ENCODE assay signal across 1 cellular context in the genomic region with DNA sequence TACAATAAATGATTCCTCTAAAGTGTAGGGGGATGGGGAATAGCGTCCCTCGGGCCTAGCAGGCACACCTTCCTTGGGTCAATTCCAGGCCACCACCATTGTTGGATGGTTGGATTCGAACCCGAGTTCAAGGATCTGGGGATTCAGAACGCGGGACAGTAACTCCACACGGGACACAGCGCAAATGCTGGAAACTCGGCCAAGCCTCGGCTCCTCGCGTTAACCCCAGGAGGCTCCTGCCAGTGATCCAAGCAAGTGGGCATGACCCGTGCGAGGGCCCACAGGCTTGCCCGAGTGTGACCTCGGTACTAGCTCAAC.
TF ChIP-seq lines count a peak whose summit lies in the region.

No MANE protein-coding gene starts in this region.

TF ChIP-seq in HepG2, 621 proteins besides CTCF, POLR2A, EP300 and RAD21 (continued from another document and continues in another):
- TF ChIP-seq, protein P1, sequence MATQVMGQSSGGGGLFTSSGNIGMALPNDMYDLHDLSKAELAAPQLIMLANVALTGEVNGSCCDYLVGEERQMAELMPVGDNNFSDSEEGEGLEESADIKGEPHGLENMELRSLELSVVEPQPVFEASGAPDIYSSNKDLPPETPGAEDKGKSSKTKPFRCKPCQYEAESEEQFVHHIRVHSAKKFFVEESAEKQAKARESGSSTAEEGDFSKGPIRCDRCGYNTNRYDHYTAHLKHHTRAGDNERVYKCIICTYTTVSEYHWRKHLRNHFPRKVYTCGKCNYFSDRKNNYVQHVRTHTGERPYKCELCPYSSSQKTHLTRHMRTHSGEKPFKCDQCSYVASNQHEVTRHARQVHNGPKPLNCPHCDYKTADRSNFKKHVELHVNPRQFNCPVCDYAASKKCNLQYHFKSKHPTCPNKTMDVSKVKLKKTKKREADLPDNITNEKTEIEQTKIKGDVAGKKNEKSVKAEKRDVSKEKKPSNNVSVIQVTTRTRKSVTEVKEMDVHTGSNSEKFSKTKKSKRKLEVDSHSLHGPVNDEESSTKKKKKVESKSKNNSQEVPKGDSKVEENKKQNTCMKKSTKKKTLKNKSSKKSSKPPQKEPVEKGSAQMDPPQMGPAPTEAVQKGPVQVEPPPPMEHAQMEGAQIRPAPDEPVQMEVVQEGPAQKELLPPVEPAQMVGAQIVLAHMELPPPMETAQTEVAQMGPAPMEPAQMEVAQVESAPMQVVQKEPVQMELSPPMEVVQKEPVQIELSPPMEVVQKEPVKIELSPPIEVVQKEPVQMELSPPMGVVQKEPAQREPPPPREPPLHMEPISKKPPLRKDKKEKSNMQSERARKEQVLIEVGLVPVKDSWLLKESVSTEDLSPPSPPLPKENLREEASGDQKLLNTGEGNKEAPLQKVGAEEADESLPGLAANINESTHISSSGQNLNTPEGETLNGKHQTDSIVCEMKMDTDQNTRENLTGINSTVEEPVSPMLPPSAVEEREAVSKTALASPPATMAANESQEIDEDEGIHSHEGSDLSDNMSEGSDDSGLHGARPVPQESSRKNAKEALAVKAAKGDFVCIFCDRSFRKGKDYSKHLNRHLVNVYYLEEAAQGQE (IDR thresholded peaks at IDR 0.05; ENCODE audit: borderline replicate concordance in 1 of 2, low read depth in 1 of 2, low read length in 2 of 2), result no peak
- TF ChIP-seq THAP11 (CRISPR knock-in tag; IDR thresholded peaks at IDR 0.05), result no peak
- no peak for TF ChIP-seq DR1 (CRISPR knock-in tag; IDR thresholded peaks at IDR 0.05)
- no peak for TF ChIP-seq CREB1 (IDR thresholded peaks at IDR 0.05)
- TF ChIP-seq CREB1 (CRISPR knock-in tag; IDR thresholded peaks at IDR 0.05), result no peak
- TF ChIP-seq ZNF713 (CRISPR knock-in tag; IDR thresholded peaks at IDR 0.05), result no peak
- no peak for TF ChIP-seq ZNF674 (CRISPR knock-in tag; IDR thresholded peaks at IDR 0.05; ENCODE audit: low read depth)
- TF ChIP-seq HNRNPK (IDR thresholded peaks at IDR 0.05; ENCODE audit: low read depth, low read length, poor library complexity, severe bottlenecking), result no peak
- TF ChIP-seq, protein P2, sequence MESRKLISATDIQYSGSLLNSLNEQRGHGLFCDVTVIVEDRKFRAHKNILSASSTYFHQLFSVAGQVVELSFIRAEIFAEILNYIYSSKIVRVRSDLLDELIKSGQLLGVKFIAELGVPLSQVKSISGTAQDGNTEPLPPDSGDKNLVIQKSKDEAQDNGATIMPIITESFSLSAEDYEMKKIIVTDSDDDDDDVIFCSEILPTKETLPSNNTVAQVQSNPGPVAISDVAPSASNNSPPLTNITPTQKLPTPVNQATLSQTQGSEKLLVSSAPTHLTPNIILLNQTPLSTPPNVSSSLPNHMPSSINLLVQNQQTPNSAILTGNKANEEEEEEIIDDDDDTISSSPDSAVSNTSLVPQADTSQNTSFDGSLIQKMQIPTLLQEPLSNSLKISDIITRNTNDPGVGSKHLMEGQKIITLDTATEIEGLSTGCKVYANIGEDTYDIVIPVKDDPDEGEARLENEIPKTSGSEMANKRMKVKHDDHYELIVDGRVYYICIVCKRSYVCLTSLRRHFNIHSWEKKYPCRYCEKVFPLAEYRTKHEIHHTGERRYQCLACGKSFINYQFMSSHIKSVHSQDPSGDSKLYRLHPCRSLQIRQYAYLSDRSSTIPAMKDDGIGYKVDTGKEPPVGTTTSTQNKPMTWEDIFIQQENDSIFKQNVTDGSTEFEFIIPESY (CRISPR knock-in tag; IDR thresholded peaks at IDR 0.05), result no peak
- TF ChIP-seq, protein P3, sequence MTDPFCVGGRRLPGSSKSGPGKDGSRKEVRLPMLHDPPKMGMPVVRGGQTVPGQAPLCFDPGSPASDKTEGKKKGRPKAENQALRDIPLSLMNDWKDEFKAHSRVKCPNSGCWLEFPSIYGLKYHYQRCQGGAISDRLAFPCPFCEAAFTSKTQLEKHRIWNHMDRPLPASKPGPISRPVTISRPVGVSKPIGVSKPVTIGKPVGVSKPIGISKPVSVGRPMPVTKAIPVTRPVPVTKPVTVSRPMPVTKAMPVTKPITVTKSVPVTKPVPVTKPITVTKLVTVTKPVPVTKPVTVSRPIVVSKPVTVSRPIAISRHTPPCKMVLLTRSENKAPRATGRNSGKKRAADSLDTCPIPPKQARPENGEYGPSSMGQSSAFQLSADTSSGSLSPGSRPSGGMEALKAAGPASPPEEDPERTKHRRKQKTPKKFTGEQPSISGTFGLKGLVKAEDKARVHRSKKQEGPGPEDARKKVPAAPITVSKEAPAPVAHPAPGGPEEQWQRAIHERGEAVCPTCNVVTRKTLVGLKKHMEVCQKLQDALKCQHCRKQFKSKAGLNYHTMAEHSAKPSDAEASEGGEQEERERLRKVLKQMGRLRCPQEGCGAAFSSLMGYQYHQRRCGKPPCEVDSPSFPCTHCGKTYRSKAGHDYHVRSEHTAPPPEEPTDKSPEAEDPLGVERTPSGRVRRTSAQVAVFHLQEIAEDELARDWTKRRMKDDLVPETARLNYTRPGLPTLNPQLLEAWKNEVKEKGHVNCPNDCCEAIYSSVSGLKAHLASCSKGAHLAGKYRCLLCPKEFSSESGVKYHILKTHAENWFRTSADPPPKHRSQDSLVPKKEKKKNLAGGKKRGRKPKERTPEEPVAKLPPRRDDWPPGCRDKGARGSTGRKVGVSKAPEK (CRISPR knock-in tag; IDR thresholded peaks at IDR 0.05; ENCODE audit: borderline replicate concordance), result no peak
- TF ChIP-seq HOXA3 (CRISPR knock-in tag; IDR thresholded peaks at IDR 0.05), result no peak
- no peak for TF ChIP-seq GZF1 (CRISPR knock-in tag; IDR thresholded peaks at IDR 0.05)
- TF ChIP-seq NR2C2 (CRISPR knock-in tag; IDR thresholded peaks at IDR 0.05; ENCODE audit: borderline replicate concordance), result 0 out of 2 replicates have a peak, but pooled peaks have one; percentile 0
- no peak for TF ChIP-seq ZNF780A (CRISPR knock-in tag; IDR thresholded peaks at IDR 0.05)
- TF ChIP-seq SMAD9 (CRISPR knock-in tag; IDR thresholded peaks at IDR 0.05), result no peak
- TF ChIP-seq NR2F6 (IDR thresholded peaks at IDR 0.05), result no peak
- TF ChIP-seq NR2F6 (CRISPR knock-in tag; IDR thresholded peaks at IDR 0.05), result no peak
- no peak for TF ChIP-seq ZNF10 (CRISPR knock-in tag; IDR thresholded peaks at IDR 0.05; ENCODE audit: borderline replicate concordance, low read depth)
- no peak for TF ChIP-seq BORCS8-MEF2B (CRISPR knock-in tag; IDR thresholded peaks at IDR 0.05)
- no peak for TF ChIP-seq ISX (CRISPR knock-in tag; conservative IDR thresholded peaks at IDR 0.05)
- no peak for TF ChIP-seq ZNF564 (CRISPR knock-in tag; IDR thresholded peaks at IDR 0.05)
- no peak for TF ChIP-seq ZNF335 (CRISPR knock-in tag; IDR thresholded peaks at IDR 0.05)
- TF ChIP-seq ZNF563 (CRISPR knock-in tag; IDR thresholded peaks at IDR 0.05), result 0 out of 2 replicates have a peak, but pooled peaks have one; percentile 34
- TF ChIP-seq ZNF841 (CRISPR knock-in tag; IDR thresholded peaks at IDR 0.05; ENCODE audit: borderline replicate concordance), result no peak
- TF ChIP-seq, protein P4, sequence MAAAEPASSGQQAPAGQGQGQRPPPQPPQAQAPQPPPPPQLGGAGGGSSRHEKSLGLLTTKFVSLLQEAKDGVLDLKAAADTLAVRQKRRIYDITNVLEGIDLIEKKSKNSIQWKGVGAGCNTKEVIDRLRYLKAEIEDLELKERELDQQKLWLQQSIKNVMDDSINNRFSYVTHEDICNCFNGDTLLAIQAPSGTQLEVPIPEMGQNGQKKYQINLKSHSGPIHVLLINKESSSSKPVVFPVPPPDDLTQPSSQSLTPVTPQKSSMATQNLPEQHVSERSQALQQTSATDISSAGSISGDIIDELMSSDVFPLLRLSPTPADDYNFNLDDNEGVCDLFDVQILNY (CRISPR knock-in tag; conservative IDR thresholded peaks at IDR 0.05), result no peak
- TF ChIP-seq ZNF333 (CRISPR knock-in tag; IDR thresholded peaks at IDR 0.05; ENCODE audit: borderline replicate concordance), result no peak
- TF ChIP-seq ZNF44 (CRISPR knock-in tag; IDR thresholded peaks at IDR 0.05), result no peak
- TF ChIP-seq, protein P5, sequence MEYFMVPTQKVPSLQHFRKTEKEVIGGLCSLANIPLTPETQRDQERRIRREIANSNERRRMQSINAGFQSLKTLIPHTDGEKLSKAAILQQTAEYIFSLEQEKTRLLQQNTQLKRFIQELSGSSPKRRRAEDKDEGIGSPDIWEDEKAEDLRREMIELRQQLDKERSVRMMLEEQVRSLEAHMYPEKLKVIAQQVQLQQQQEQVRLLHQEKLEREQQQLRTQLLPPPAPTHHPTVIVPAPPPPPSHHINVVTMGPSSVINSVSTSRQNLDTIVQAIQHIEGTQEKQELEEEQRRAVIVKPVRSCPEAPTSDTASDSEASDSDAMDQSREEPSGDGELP (IDR thresholded peaks at IDR 0.05; ENCODE audit: borderline replicate concordance, low read depth), result no peak
- no peak for TF ChIP-seq ETV5 (CRISPR knock-in tag; IDR thresholded peaks at IDR 0.05; ENCODE audit: borderline replicate concordance)
- TF ChIP-seq HIVEP1 (CRISPR knock-in tag; IDR thresholded peaks at IDR 0.05), result peak; percentile 33; the same call in 1 of the 2 replicates
- peak; percentile 7; the same call in 1 of the 2 replicates for TF ChIP-seq AKAP8 (CRISPR knock-in tag; IDR thresholded peaks at IDR 0.05)
- TF ChIP-seq, protein P6, sequence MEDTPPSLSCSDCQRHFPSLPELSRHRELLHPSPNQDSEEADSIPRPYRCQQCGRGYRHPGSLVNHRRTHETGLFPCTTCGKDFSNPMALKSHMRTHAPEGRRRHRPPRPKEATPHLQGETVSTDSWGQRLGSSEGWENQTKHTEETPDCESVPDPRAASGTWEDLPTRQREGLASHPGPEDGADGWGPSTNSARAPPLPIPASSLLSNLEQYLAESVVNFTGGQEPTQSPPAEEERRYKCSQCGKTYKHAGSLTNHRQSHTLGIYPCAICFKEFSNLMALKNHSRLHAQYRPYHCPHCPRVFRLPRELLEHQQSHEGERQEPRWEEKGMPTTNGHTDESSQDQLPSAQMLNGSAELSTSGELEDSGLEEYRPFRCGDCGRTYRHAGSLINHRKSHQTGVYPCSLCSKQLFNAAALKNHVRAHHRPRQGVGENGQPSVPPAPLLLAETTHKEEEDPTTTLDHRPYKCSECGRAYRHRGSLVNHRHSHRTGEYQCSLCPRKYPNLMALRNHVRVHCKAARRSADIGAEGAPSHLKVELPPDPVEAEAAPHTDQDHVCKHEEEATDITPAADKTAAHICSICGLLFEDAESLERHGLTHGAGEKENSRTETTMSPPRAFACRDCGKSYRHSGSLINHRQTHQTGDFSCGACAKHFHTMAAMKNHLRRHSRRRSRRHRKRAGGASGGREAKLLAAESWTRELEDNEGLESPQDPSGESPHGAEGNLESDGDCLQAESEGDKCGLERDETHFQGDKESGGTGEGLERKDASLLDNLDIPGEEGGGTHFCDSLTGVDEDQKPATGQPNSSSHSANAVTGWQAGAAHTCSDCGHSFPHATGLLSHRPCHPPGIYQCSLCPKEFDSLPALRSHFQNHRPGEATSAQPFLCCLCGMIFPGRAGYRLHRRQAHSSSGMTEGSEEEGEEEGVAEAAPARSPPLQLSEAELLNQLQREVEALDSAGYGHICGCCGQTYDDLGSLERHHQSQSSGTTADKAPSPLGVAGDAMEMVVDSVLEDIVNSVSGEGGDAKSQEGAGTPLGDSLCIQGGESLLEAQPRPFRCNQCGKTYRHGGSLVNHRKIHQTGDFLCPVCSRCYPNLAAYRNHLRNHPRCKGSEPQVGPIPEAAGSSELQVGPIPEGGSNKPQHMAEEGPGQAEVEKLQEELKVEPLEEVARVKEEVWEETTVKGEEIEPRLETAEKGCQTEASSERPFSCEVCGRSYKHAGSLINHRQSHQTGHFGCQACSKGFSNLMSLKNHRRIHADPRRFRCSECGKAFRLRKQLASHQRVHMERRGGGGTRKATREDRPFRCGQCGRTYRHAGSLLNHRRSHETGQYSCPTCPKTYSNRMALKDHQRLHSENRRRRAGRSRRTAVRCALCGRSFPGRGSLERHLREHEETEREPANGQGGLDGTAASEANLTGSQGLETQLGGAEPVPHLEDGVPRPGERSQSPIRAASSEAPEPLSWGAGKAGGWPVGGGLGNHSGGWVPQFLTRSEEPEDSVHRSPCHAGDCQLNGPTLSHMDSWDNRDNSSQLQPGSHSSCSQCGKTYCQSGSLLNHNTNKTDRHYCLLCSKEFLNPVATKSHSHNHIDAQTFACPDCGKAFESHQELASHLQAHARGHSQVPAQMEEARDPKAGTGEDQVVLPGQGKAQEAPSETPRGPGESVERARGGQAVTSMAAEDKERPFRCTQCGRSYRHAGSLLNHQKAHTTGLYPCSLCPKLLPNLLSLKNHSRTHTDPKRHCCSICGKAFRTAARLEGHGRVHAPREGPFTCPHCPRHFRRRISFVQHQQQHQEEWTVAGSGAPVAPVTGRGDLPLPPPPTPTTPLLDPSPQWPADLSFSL (CRISPR knock-in tag; IDR thresholded peaks at IDR 0.05), result no peak
- no peak for TF ChIP-seq MYC (CRISPR knock-in tag; IDR thresholded peaks at IDR 0.05; ENCODE audit: borderline replicate concordance)
- TF ChIP-seq ZNF431 (CRISPR knock-in tag; IDR thresholded peaks at IDR 0.05; ENCODE audit: borderline replicate concordance, low read depth), result 0 out of 2 replicates have a peak, but pooled peaks have one; percentile 14
- TF ChIP-seq, protein P7, sequence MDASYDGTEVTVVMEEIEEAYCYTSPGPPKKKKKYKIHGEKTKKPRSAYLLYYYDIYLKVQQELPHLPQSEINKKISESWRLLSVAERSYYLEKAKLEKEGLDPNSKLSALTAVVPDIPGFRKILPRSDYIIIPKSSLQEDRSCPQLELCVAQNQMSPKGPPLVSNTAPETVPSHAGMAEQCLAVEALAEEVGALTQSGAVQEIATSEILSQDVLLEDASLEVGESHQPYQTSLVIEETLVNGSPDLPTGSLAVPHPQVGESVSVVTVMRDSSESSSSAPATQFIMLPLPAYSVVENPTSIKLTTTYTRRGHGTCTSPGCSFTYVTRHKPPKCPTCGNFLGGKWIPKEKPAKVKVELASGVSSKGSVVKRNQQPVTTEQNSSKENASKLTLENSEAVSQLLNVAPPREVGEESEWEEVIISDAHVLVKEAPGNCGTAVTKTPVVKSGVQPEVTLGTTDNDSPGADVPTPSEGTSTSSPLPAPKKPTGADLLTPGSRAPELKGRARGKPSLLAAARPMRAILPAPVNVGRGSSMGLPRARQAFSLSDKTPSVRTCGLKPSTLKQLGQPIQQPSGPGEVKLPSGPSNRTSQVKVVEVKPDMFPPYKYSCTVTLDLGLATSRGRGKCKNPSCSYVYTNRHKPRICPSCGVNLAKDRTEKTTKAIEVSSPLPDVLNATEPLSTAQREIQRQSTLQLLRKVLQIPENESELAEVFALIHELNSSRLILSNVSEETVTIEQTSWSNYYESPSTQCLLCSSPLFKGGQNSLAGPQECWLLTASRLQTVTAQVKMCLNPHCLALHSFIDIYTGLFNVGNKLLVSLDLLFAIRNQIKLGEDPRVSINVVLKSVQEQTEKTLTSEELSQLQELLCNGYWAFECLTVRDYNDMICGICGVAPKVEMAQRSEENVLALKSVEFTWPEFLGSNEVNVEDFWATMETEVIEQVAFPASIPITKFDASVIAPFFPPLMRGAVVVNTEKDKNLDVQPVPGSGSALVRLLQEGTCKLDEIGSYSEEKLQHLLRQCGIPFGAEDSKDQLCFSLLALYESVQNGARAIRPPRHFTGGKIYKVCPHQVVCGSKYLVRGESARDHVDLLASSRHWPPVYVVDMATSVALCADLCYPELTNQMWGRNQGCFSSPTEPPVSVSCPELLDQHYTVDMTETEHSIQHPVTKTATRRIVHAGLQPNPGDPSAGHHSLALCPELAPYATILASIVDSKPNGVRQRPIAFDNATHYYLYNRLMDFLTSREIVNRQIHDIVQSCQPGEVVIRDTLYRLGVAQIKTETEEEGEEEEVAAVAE (CRISPR knock-in tag; IDR thresholded peaks at IDR 0.05; ENCODE audit: borderline replicate concordance), result no peak
- no peak for TF ChIP-seq MLLT10 (CRISPR knock-in tag; IDR thresholded peaks at IDR 0.05)
- TF ChIP-seq, protein P8, sequence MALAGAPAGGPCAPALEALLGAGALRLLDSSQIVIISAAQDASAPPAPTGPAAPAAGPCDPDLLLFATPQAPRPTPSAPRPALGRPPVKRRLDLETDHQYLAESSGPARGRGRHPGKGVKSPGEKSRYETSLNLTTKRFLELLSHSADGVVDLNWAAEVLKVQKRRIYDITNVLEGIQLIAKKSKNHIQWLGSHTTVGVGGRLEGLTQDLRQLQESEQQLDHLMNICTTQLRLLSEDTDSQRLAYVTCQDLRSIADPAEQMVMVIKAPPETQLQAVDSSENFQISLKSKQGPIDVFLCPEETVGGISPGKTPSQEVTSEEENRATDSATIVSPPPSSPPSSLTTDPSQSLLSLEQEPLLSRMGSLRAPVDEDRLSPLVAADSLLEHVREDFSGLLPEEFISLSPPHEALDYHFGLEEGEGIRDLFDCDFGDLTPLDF (CRISPR knock-in tag; IDR thresholded peaks at IDR 0.05), result no peak
